Comparison of ENCODE assay signal across 8 cellular contexts in genomic region chr3:16513141-16514020, GRCh38. TPM values are rescaled to one million over a fixed set of nuclear protein-coding genes. Genes with fewer than 3 reads are reported as not detected.
A peak's percentile ranks its signal among the peaks of the same experiment; 100 is the strongest.
DNase-seq lines count a peak whose midpoint lies in the region.

TSS of gene RFTN1 (minus strand) at chr3:16513699. CDS start at chr3:16493869, 19,830 bp downstream.

- peak; percentile 40 for DNase-seq in ELF-1 (ENCODE audit: low read depth, low spot score)
- peak; percentile 61 for DNase-seq in LHCN-M2 (ENCODE audit: low read depth)
- peak; percentile 66 for DNase-seq in activated CD4-positive, CD25-positive, alpha-beta regulatory T cell treated with anti-CD3 and anti-CD28 coated beads, Interleukin-2, amount 50 U/mL, for 72 hours
- no peak for DNase-seq in cerebellum (ENCODE audit: low spot score)
- peak; percentile 82 for DNase-seq in left kidney (ENCODE audit: low read depth, low spot score)
- DNase-seq in stimulated activated CD4-positive, alpha-beta T cell treated with anti-CD3 and anti-CD28 coated beads, Interleukin-2, amount 100 ng/mL, for 4 hours (ENCODE audit: low read depth), result peak; percentile 39
- no peak for DNase-seq in H4 (ENCODE audit: low spot score)
- DNase-seq in DMS153 (lab: John Stamatoyannopoulos, UW), result no peak

RNA-seq across cellular contexts. Expression of gene RFTN1, which starts in this region (rescaled TPM):
- 51.6 and 58.2 TPM in 2 replicates for total RNA-seq in LHCN-M2 (2014; rRNA removed)
- 57.3 TPM for polyA plus RNA-seq in LHCN-M2 (2012)
- total RNA-seq in cerebellum, result 26.6 TPM
- 1.9 and 5.4 TPM in 2 replicates for total RNA-seq in H4 (2014; rRNA removed; shearing (Covaris generic))

Comparison
In these comparisons a context has a peak if more than half of its experiments do, and no peak if none do; other contexts are left out.
1. DNase-seq: peak in ELF-1 (single experiment), LHCN-M2 (single experiment), activated CD4-positive, CD25-positive, alpha-beta regulatory T cell treated with anti-CD3 and anti-CD28 coated beads, Interleukin-2, amount 50 U/mL, for 72 hours (single experiment), left kidney (single experiment) and stimulated activated CD4-positive, alpha-beta T cell treated with anti-CD3 and anti-CD28 coated beads, Interleukin-2, amount 100 ng/mL, for 4 hours (single experiment); none in cerebellum (single experiment), H4 (single experiment) and DMS153 (single experiment).